9 cellular contexts compared by ENCODE assay signal in genomic region chr19:1169921-1170885, GRCh38. TPM values are rescaled to one million over a fixed set of nuclear protein-coding genes. Genes with fewer than 3 reads are reported as not detected.
DNase-seq lines count a peak whose midpoint lies in the region; ATAC-seq and TF ChIP-seq lines count a peak whose summit lies in the region.
"Had no signal": no experiment of that assay in that cellular context is flagged by ENCODE, and none has a peak within 500 bp of the region (broad histone marks: within the 10 kb centered on the region; RNA-seq: fewer than 3 reads in every experiment).

No MANE protein-coding gene starts in this region.

- peak overlapping the region; percentile 53 for H3K27ac Mint-ChIP-seq in progenitor cell of endocrine pancreas

- no peak for TF ChIP-seq CTCF in progenitor cell of endocrine pancreas (IDR thresholded peaks at IDR 0.05; ENCODE audit: unreplicated experiment)

- H3K9me3 Mint-ChIP-seq in progenitor cell of endocrine pancreas (ENCODE audit: low read depth), result no peaks in the 10 kb centered on the region

- H3K4me1 Mint-ChIP-seq in progenitor cell of endocrine pancreas (ENCODE audit: low read depth), result peaks cover 19% of the 10 kb centered on the region

- peak; percentile 73 for DNase-seq in Caki2 (ENCODE audit: low read depth)
- DNase-seq in SK-N-DZ (ENCODE audit: low spot score), result peak; percentile 99
- DNase-seq in progenitor cell of endocrine pancreas (ENCODE audit: low spot score, unreplicated experiment), result no peak
- DNase-seq in NCI-H2081 treated with DMSO at 0.1 percent for 48 hours (lab: John Stamatoyannopoulos, UW), result no peak
- no peak for DNase-seq in NCI-H1930 (lab: John Stamatoyannopoulos, UW)
- DNase-seq in OCI-M1 (lab: John Stamatoyannopoulos, UW), result no peak
- DNase-seq: NK-92 treated with Interleukin-12 subunit alpha and Interleukin-12 subunit beta, amount 100 ng/mL, for 24 hours had no signal

- peaks cover 3% of the 10 kb centered on the region for H3K36me3 Mint-ChIP-seq in progenitor cell of endocrine pancreas (ENCODE audit: insufficient read depth)

- H3K27me3 Mint-ChIP-seq in progenitor cell of endocrine pancreas, result no peaks in the 10 kb centered on the region

- H3K4me3 Mint-ChIP-seq in progenitor cell of endocrine pancreas (ENCODE audit: low read depth), result no peak overlapping the region

- ATAC-seq in esophagus mucosa (peak; percentile 9), GM18511 (IDR thresholded peaks at IDR 0.05; ENCODE audit: unreplicated experiment) (no peak)

- in situ Hi-C loops in Caki2 (cut with HindIII; ENCODE audit: low pct_unique_long_range_greater_than_20kb, low sequenced_read_pairs), result no loop called here

RNA-seq across cellular contexts. Expression of gene SBNO2, which starts 3.9 kb away (rescaled TPM):
- total RNA-seq in Caki2 (2014; rRNA removed; shearing (Covaris generic); ENCODE audit: low replicate concordance), result 20.1 and 23.7 TPM in 2 replicates
- 13.2 and 16.1 TPM in 2 replicates for polyA plus RNA-seq in SK-N-DZ (2014; cell fraction: cytosol; rRNA removed)
- 48.3 and 48.4 TPM in 2 replicates for polyA plus RNA-seq in SK-N-DZ (2014; cell fraction: nucleus; rRNA removed)
- 67.5 TPM for total RNA-seq in esophagus mucosa
- 40.9 and 43.2 TPM in 2 replicates for total RNA-seq in progenitor cell of endocrine pancreas

RNA-seq across cellular contexts. Expression of gene STK11, which starts 35.4 kb away (rescaled TPM):
- 74.2 and 78.3 TPM in 2 replicates for total RNA-seq in Caki2 (2014; rRNA removed; shearing (Covaris generic); ENCODE audit: low replicate concordance)
- 50.7 and 52.4 TPM in 2 replicates for polyA plus RNA-seq in SK-N-DZ (2014; cell fraction: cytosol; rRNA removed)
- polyA plus RNA-seq in SK-N-DZ (2014; cell fraction: nucleus; rRNA removed), result 166 and 188 TPM in 2 replicates
- 35.0 TPM for total RNA-seq in esophagus mucosa
- 59.3 and 61.5 TPM in 2 replicates for total RNA-seq in progenitor cell of endocrine pancreas

Comparison
In these comparisons a context has a peak if more than half of its experiments do, and no peak if none do; other contexts are left out.
1. DNase-seq: peak in Caki2 (single experiment) and SK-N-DZ (single experiment); none in progenitor cell of endocrine pancreas (single experiment), NCI-H2081 treated with DMSO at 0.1 percent for 48 hours (single experiment), NCI-H1930 (0 of 2) and OCI-M1 (single experiment).